20 cellular contexts compared by ENCODE assay signal in genomic region chr10:71239131-71239915, GRCh38. TPM values are rescaled to one million over a fixed set of nuclear protein-coding genes. Genes with fewer than 3 reads are reported as not detected.
A peak's percentile ranks its signal among the peaks of the same experiment; 100 is the strongest.
DNase-seq lines count a peak whose midpoint lies in the region; ATAC-seq, FAIRE-seq and TF ChIP-seq lines count a peak whose summit lies in the region.
"Had no signal": no experiment of that assay in that cellular context is flagged by ENCODE, and none has a peak within 500 bp of the region (broad histone marks: within the 10 kb centered on the region; RNA-seq: fewer than 3 reads in every experiment).

No MANE protein-coding gene starts in this region.

- no peaks in the 10 kb centered on the region for H3K9me3 Mint-ChIP-seq in brain
- H3K9me3 Mint-ChIP-seq: CD8-positive, alpha-beta memory T cell had no signal

- H3K27me3 ChIP-seq in cardiac muscle cell (no peaks in the 10 kb centered on the region), right atrium auricular region (no peaks in the 10 kb centered on the region)

- H3K27ac ChIP-seq in cardiac muscle cell (peak overlapping the region; percentile 99), right atrium auricular region (peak overlapping the region in 1 of 2 donors; percentile 9)

- DNase-seq in cardiac muscle cell (ENCODE audit: low read depth in 1 of 2, low spot score in 1 of 2) (no peak), right atrium auricular region (ENCODE audit: low spot score) (no peak), mucosa of descending colon (peak in 2 of 3 donors; percentile 19 to 43), urothelium cell line (ENCODE audit: low spot score) (no peak), superior temporal gyrus (ENCODE audit: extremely low spot score) (no peak), omental fat pad (ENCODE audit: low spot score) (no peak), islet precursor cell (no peak)
- DNase-seq: CD8-positive, alpha-beta memory T cell; DMS79 treated with DMSO at 0.1 percent for 48 hours; KBM-7; MV-4-11; NCI-H1417 treated with DMSO at 0.1 percent for 48 hours; NCI-H1930; NCI-H2171; NCI-H446 treated with DMSO at 0.1 percent for 48 hours; NK-92 treated with Interleukin-12 subunit alpha and Interleukin-12 subunit beta, amount 100 ng/mL, for 24 hours had no signal

- H3K4me1 ChIP-seq in cardiac muscle cell (ENCODE audit: low read depth) (peaks cover 98% of the 10 kb centered on the region), right atrium auricular region (peaks cover 0 to 93% of the 10 kb centered on the region in 2 donors), mucosa of descending colon (ENCODE audit: low read depth) (peaks cover 19% of the 10 kb centered on the region)

- H3K36me3 ChIP-seq in cardiac muscle cell (no peaks in the 10 kb centered on the region), right atrium auricular region (no peaks in the 10 kb centered on the region), mucosa of descending colon (ENCODE audit: low read depth) (no peaks in the 10 kb centered on the region)

- TF ChIP-seq CTCF in cardiac muscle cell (IDR thresholded peaks at IDR 0.05; ENCODE audit: low read depth, low read length) = no peak
- TF ChIP-seq CTCF in right atrium auricular region (IDR thresholded peaks at IDR 0.05) = no peak
- no peak for TF ChIP-seq CTCF in brain (conservative IDR thresholded peaks at IDR 0.05)
- TF ChIP-seq CTCF in mucosa of descending colon (IDR thresholded peaks at IDR 0.05) = no peak
- no peak for TF ChIP-seq CTCF in omental fat pad (IDR thresholded peaks at IDR 0.05)

- no peaks in the 10 kb centered on the region for H3K9me3 ChIP-seq in cardiac muscle cell (ENCODE audit: low read depth)
- no peaks in the 10 kb centered on the region for H3K9me3 ChIP-seq in right atrium auricular region
- no peaks in the 10 kb centered on the region for H3K9me3 ChIP-seq in mucosa of descending colon

- peaks cover 90% of the 10 kb centered on the region for H3K4me1 Mint-ChIP-seq in brain
- H3K4me1 Mint-ChIP-seq: CD8-positive, alpha-beta memory T cell had no signal

- H3K4me3 Mint-ChIP-seq in brain = no peak overlapping the region
- H3K4me3 Mint-ChIP-seq: CD8-positive, alpha-beta memory T cell had no signal

- peak overlapping the region in 3 of 5 experiments; percentile 66 to 86 (median 83) for H3K27ac Mint-ChIP-seq in brain

- H3K4me3 ChIP-seq in cardiac muscle cell (no peak overlapping the region), right atrium auricular region (no peak overlapping the region), mucosa of descending colon (no peak overlapping the region)

- no peaks in the 10 kb centered on the region for H3K27me3 Mint-ChIP-seq in brain

- ATAC-seq in mucosa of descending colon = no peak
- ATAC-seq in omental fat pad (ENCODE audit: low FRiP score) = no peak
- ATAC-seq: HCT116 had no signal

- H3K36me3 Mint-ChIP-seq in brain = no peaks in the 10 kb centered on the region
- H3K36me3 Mint-ChIP-seq: CD8-positive, alpha-beta memory T cell had no signal

- peak; percentile 56 for FAIRE-seq in urothelium cell line (lab: Jason Lieb, UNC)
- FAIRE-seq: D721Med had no signal

- intact Hi-C loops in mucosa of descending colon (cut with DNase I, micrococcal nuclease) = no loop called here

RNA-seq across cellular contexts. Expression of gene UNC5B, which starts 27.0 kb away (rescaled TPM):
- total RNA-seq in cardiac muscle cell = 112 and 172 TPM in 2 replicates
- 73.3 and 98.3 TPM in 2 replicates for polyA plus RNA-seq in cardiac muscle cell
- 10 to 100 TPM; 10.9 to 29.2 TPM for total RNA-seq in right atrium auricular region
- polyA plus RNA-seq in brain (ENCODE audit: insufficient read depth, low read depth, low replicate concordance) = 31.8 TPM
- 10 to 100 TPM; 11.0 to 17.4 (median 11.4) TPM for total RNA-seq in mucosa of descending colon
- 1 to 10 TPM; 3.4 to 5.2 (median 3.9) TPM for total RNA-seq in omental fat pad
- total RNA-seq: OCI-LY7 had no signal

Comparison
In these comparisons a context has a peak if more than half of its experiments do, and no peak if none do; other contexts are left out.
1. DNase-seq: peak in mucosa of descending colon (2 of 3); none in cardiac muscle cell (0 of 2), right atrium auricular region (single experiment), urothelium cell line (single experiment), superior temporal gyrus (single experiment), omental fat pad (single experiment) and islet precursor cell (single experiment).